Comparison of ENCODE assay signal across 13 cellular contexts in genomic region chr17:78151514-78152008, GRCh38. TPM values are rescaled to one million over a fixed set of nuclear protein-coding genes. Genes with fewer than 3 reads are reported as not detected.
A peak's percentile ranks its signal among the peaks of the same experiment; 100 is the strongest.
DNase-seq lines count a peak whose midpoint lies in the region; ATAC-seq and TF ChIP-seq lines count a peak whose summit lies in the region.
"Had no signal": no experiment of that assay in that cellular context is flagged by ENCODE, and none has a peak within 500 bp of the region (broad histone marks: within the 10 kb centered on the region; RNA-seq: fewer than 3 reads in every experiment).

No MANE protein-coding gene starts in this region.

- no peak overlapping the region for H3K4me2 ChIP-seq in GM23338
- H3K4me2 ChIP-seq: KMS-11 had no signal

- no peaks in the 10 kb centered on the region for H3F3A ChIP-seq in GM23338 (replicated peaks; ENCODE audit: low read depth)

- H3K4me3 Mint-ChIP-seq in GM23338 (no peak overlapping the region), nephron (no peak overlapping the region)
- H3K4me3 Mint-ChIP-seq: activated CD8-positive, alpha-beta memory T cell treated with anti-CD3 and anti-CD28 coated beads, Interleukin-2, amount 10 ng/mL, durations not matched to agents 7 days and 5 days; CD8-positive, alpha-beta memory T cell; stimulated activated effector memory CD8-positive, alpha-beta T cell treated with anti-CD3 and anti-CD28 coated beads, Interleukin-12 subunit alpha, Interleukin-12 subunit beta, amount 100 ng/mL, for 72 hours had no signal

- TF ChIP-seq CTCF in GM23338 (conservative IDR thresholded peaks at IDR 0.05; ENCODE audit: low read depth in 2 of 2) = no peak
- no peak for TF ChIP-seq CTCF in nephron (IDR thresholded peaks at IDR 0.05; ENCODE audit: unreplicated experiment in 3 of 3)

- H3K4me3 ChIP-seq in GM23338 = no peak overlapping the region

- H3K9me2 ChIP-seq in GM23338 (ENCODE audit: insufficient read depth) = no peaks in the 10 kb centered on the region

- peaks cover 5% of the 10 kb centered on the region; the same call in 1 of the 3 replicates for H3K4me1 Mint-ChIP-seq in GM23338
- H3K4me1 Mint-ChIP-seq in nephron = peaks cover 5% of the 10 kb centered on the region

- H3K9me3 Mint-ChIP-seq in GM23338 (no peaks in the 10 kb centered on the region; the same call in 2 of the 3 replicates), nephron (no peaks in the 10 kb centered on the region)
- H3K9me3 Mint-ChIP-seq: CD8-positive, alpha-beta memory T cell; stimulated activated effector memory CD8-positive, alpha-beta T cell treated with anti-CD3 and anti-CD28 coated beads, Interleukin-12 subunit alpha, Interleukin-12 subunit beta, amount 100 ng/mL, for 72 hours had no signal

- H3K27me3 Mint-ChIP-seq in GM23338 (ENCODE audit: insufficient read depth, low read depth, poor library complexity) (peaks cover 2% of the 10 kb centered on the region), nephron (ENCODE audit: low read depth) (no peaks in the 10 kb centered on the region)
- H3K27me3 Mint-ChIP-seq: activated CD8-positive, alpha-beta memory T cell treated with anti-CD3 and anti-CD28 coated beads, Interleukin-2, amount 10 ng/mL, durations not matched to agents 7 days and 5 days; CD8-positive, alpha-beta memory T cell had no signal

- H3K36me3 Mint-ChIP-seq in GM23338 (ENCODE audit: low read depth) (no peaks in the 10 kb centered on the region), nephron (ENCODE audit: low read depth) (no peaks in the 10 kb centered on the region)
- H3K36me3 Mint-ChIP-seq: activated CD8-positive, alpha-beta memory T cell treated with anti-CD3 and anti-CD28 coated beads, Interleukin-2, amount 10 ng/mL, durations not matched to agents 7 days and 5 days; CD8-positive, alpha-beta memory T cell; stimulated activated effector memory CD8-positive, alpha-beta T cell treated with anti-CD3 and anti-CD28 coated beads, Interleukin-12 subunit alpha, Interleukin-12 subunit beta, amount 100 ng/mL, for 72 hours had no signal

- H3K27me3 ChIP-seq in GM23338 (ENCODE audit: insufficient read depth) = no peaks in the 10 kb centered on the region

- no peak overlapping the region for H3K27ac Mint-ChIP-seq in GM23338
- peak overlapping the region; percentile 55 to 95 (median 82) for H3K27ac Mint-ChIP-seq in nephron
- H3K27ac Mint-ChIP-seq: activated CD8-positive, alpha-beta memory T cell treated with anti-CD3 and anti-CD28 coated beads, Interleukin-2, amount 10 ng/mL, durations not matched to agents 7 days and 5 days; stimulated activated effector memory CD8-positive, alpha-beta T cell treated with anti-CD3 and anti-CD28 coated beads, Interleukin-12 subunit alpha, Interleukin-12 subunit beta, amount 100 ng/mL, for 72 hours had no signal

- ATAC-seq in GM23338 = peak; percentile 69
- ATAC-seq: activated CD8-positive, alpha-beta memory T cell treated with anti-CD3 and anti-CD28 coated beads, Interleukin-2, amount 10 ng/mL, durations not matched to agents 7 days and 5 days; stimulated activated effector memory CD8-positive, alpha-beta T cell treated with anti-CD3 and anti-CD28 coated beads, Interleukin-12 subunit alpha, Interleukin-12 subunit beta, amount 100 ng/mL, for 72 hours had no signal

- no peaks in the 10 kb centered on the region for H4K20me1 ChIP-seq in GM23338 (replicated peaks; ENCODE audit: insufficient read depth)

- H3K36me3 ChIP-seq in GM23338 (ENCODE audit: insufficient read depth) = no peaks in the 10 kb centered on the region

- DNase-seq in GM23338 (ENCODE audit: low spot score) (peak; percentile 44), ecto neural progenitor cell (ENCODE audit: low spot score) (peak; percentile 49), NCI-H1048 (lab: John Stamatoyannopoulos, UW) (no peak), HUDEP-2 (lab: John Stamatoyannopoulos, UW; ENCODE audit: unreplicated experiment in 76 of 76) (no peak), T-helper 1 cell (no peak)
- DNase-seq: activated CD8-positive, alpha-beta memory T cell treated with anti-CD3 and anti-CD28 coated beads, Interleukin-2, amount 10 ng/mL, durations not matched to agents 7 days and 5 days; aorta; CD8-positive, alpha-beta memory T cell had no signal

- H2AFZ ChIP-seq in GM23338 = no peak overlapping the region

- no peaks in the 10 kb centered on the region for H3K4me1 ChIP-seq in GM23338 (ENCODE audit: insufficient read depth)

- no peaks in the 10 kb centered on the region for H3K79me2 ChIP-seq in GM23338 (replicated peaks; ENCODE audit: insufficient read depth)

- no peak overlapping the region for H3K27ac ChIP-seq in GM23338 (ENCODE audit: low read depth)

TF ChIP-seq in GM23338, 12 proteins besides CTCF, POLR2A, EP300 and RAD21:
- no peak for TF ChIP-seq POLR2AphosphoS5 (IDR thresholded peaks at IDR 0.05; ENCODE audit: low read depth)
- no peak for TF ChIP-seq NANOG (IDR thresholded peaks at IDR 0.05; ENCODE audit: borderline replicate concordance)
- no peak for TF ChIP-seq STAT1 (IDR thresholded peaks at IDR 0.05; ENCODE audit: unreplicated experiment)
- no peak for TF ChIP-seq ZNF331 (CRISPR knock-in tag; IDR thresholded peaks at IDR 0.05; ENCODE audit: low read depth)

RNA-seq across cellular contexts. Expression of gene C17orf99, which starts 5.4 kb away (rescaled TPM):
- not detected in 2 replicates for total RNA-seq in GM23338 (2014; rRNA removed; shearing (Covaris generic))
- polyA plus RNA-seq in GM23338 (2016; fragmentation: Nextera tagmentation; extraction: Ambion mirVana) = not detected in 2 replicates
- total RNA-seq: activated CD8-positive, alpha-beta memory T cell treated with anti-CD3 and anti-CD28 coated beads, Interleukin-2, amount 10 ng/mL, durations not matched to agents 7 days and 5 days; aorta; CD8-positive, alpha-beta memory T cell; fibroblast of lung; NCI-H460 had no signal
- polyA plus RNA-seq: CD8-positive, alpha-beta memory T cell; fibroblast of lung had no signal

RNA-seq across cellular contexts. Expression of gene SYNGR2, which starts 16.8 kb away (rescaled TPM):
- total RNA-seq in GM23338 (2014; rRNA removed; shearing (Covaris generic)) = 33.0 and 61.6 TPM in 2 replicates
- polyA plus RNA-seq in GM23338 (2016; fragmentation: Nextera tagmentation; extraction: Ambion mirVana) = 43.1 and 46.9 TPM in 2 replicates

RNA-seq across cellular contexts. Expression of gene TMC8, which starts 21.0 kb away (rescaled TPM):
- total RNA-seq in GM23338 (2014; rRNA removed; shearing (Covaris generic)) = 1.2 and 2.2 TPM in 2 replicates
- polyA plus RNA-seq in GM23338 (2016; fragmentation: Nextera tagmentation; extraction: Ambion mirVana) = 1.3 and 1.8 TPM in 2 replicates
- total RNA-seq: fibroblast of lung had no signal

RNA-seq across cellular contexts. Expression of gene TMC6, which starts 23.0 kb away (rescaled TPM):
- total RNA-seq in GM23338 (2014; rRNA removed; shearing (Covaris generic)) = 56.7 and 72.2 TPM in 2 replicates
- polyA plus RNA-seq in GM23338 (2016; fragmentation: Nextera tagmentation; extraction: Ambion mirVana) = 50.0 and 53.3 TPM in 2 replicates

RNA-seq across cellular contexts. Expression of gene TK1, which starts 35.3 kb away (rescaled TPM):
- total RNA-seq in GM23338 (2014; rRNA removed; shearing (Covaris generic)) = 83.7 and 84.4 TPM in 2 replicates
- polyA plus RNA-seq in GM23338 (2016; fragmentation: Nextera tagmentation; extraction: Ambion mirVana) = 74.5 and 74.6 TPM in 2 replicates

Comparison
In these comparisons a context has a peak if more than half of its experiments do, and no peak if none do; other contexts are left out.
1. DNase-seq: peak in GM23338 (single experiment) and ecto neural progenitor cell (single experiment); none in NCI-H1048 (single experiment), HUDEP-2 (0 of 76) and T-helper 1 cell (0 of 5).